ENCODE assay signal across 1 cellular context in genomic region chr2:189252991-189253680, GRCh38.
TF ChIP-seq lines count a peak whose summit lies in the region.

No MANE protein-coding gene starts in this region.

TF ChIP-seq in HepG2, 621 proteins besides CTCF, POLR2A, EP300 and RAD21 (continued from another document):
- TF ChIP-seq ZNF512 (CRISPR knock-in tag; IDR thresholded peaks at IDR 0.05) (no peak), PHF21A (CRISPR knock-in tag; IDR thresholded peaks at IDR 0.05) (no peak)
